1 cellular context compared by ENCODE assay signal in the genomic region with DNA sequence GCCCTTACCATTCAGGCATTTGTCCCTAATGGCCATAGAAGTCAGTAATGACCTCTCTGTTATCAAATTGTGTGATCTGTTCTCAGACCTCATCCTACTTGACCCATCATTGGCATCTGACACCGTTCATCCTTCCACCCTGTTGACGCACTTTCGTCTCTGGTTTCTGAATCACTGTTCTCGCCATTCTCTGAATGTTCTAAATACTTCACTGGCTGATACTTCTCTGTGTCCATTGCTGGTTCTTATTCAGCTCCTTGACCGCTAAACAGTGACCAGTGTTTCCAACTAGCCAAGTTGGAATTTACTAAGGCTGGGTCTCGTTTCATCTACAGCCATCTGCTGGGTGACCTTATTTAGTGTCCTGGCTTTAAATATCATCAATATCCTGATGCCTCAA.
TF ChIP-seq lines count a peak whose summit lies in the region.

No MANE protein-coding gene starts in this region.

TF ChIP-seq in K562, 482 proteins besides CTCF, POLR2A, EP300 and RAD21:
- TF ChIP-seq, protein P1, sequence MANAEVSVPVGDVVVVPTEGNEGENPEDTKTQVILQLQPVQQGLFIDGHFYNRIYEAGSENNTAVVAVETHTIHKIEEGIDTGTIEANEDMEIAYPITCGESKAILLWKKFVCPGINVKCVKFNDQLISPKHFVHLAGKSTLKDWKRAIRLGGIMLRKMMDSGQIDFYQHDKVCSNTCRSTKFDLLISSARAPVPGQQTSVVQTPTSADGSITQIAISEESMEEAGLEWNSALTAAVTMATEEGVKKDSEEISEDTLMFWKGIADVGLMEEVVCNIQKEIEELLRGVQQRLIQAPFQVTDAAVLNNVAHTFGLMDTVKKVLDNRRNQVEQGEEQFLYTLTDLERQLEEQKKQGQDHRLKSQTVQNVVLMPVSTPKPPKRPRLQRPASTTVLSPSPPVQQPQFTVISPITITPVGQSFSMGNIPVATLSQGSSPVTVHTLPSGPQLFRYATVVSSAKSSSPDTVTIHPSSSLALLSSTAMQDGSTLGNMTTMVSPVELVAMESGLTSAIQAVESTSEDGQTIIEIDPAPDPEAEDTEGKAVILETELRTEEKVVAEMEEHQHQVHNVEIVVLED (CRISPR knock-in tag; IDR thresholded peaks at IDR 0.05) = no peak
- TF ChIP-seq, protein P2, sequence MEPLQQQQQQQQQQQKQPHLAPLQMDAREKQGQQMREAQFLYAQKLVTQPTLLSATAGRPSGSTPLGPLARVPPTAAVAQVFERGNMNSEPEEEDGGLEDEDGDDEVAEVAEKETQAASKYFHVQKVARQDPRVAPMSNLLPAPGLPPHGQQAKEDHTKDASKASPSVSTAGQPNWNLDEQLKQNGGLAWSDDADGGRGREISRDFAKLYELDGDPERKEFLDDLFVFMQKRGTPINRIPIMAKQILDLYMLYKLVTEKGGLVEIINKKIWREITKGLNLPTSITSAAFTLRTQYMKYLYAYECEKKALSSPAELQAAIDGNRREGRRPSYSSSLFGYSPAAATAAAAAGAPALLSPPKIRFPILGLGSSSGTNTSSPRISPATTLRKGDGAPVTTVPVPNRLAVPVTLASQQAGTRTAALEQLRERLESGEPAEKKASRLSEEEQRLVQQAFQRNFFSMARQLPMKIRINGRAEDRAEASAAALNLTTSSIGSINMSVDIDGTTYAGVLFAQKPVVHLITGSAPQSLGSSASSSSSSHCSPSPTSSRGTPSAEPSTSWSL (CRISPR knock-in tag; IDR thresholded peaks at IDR 0.05; ENCODE audit: borderline replicate concordance) = no peak
- TF ChIP-seq, protein P3, sequence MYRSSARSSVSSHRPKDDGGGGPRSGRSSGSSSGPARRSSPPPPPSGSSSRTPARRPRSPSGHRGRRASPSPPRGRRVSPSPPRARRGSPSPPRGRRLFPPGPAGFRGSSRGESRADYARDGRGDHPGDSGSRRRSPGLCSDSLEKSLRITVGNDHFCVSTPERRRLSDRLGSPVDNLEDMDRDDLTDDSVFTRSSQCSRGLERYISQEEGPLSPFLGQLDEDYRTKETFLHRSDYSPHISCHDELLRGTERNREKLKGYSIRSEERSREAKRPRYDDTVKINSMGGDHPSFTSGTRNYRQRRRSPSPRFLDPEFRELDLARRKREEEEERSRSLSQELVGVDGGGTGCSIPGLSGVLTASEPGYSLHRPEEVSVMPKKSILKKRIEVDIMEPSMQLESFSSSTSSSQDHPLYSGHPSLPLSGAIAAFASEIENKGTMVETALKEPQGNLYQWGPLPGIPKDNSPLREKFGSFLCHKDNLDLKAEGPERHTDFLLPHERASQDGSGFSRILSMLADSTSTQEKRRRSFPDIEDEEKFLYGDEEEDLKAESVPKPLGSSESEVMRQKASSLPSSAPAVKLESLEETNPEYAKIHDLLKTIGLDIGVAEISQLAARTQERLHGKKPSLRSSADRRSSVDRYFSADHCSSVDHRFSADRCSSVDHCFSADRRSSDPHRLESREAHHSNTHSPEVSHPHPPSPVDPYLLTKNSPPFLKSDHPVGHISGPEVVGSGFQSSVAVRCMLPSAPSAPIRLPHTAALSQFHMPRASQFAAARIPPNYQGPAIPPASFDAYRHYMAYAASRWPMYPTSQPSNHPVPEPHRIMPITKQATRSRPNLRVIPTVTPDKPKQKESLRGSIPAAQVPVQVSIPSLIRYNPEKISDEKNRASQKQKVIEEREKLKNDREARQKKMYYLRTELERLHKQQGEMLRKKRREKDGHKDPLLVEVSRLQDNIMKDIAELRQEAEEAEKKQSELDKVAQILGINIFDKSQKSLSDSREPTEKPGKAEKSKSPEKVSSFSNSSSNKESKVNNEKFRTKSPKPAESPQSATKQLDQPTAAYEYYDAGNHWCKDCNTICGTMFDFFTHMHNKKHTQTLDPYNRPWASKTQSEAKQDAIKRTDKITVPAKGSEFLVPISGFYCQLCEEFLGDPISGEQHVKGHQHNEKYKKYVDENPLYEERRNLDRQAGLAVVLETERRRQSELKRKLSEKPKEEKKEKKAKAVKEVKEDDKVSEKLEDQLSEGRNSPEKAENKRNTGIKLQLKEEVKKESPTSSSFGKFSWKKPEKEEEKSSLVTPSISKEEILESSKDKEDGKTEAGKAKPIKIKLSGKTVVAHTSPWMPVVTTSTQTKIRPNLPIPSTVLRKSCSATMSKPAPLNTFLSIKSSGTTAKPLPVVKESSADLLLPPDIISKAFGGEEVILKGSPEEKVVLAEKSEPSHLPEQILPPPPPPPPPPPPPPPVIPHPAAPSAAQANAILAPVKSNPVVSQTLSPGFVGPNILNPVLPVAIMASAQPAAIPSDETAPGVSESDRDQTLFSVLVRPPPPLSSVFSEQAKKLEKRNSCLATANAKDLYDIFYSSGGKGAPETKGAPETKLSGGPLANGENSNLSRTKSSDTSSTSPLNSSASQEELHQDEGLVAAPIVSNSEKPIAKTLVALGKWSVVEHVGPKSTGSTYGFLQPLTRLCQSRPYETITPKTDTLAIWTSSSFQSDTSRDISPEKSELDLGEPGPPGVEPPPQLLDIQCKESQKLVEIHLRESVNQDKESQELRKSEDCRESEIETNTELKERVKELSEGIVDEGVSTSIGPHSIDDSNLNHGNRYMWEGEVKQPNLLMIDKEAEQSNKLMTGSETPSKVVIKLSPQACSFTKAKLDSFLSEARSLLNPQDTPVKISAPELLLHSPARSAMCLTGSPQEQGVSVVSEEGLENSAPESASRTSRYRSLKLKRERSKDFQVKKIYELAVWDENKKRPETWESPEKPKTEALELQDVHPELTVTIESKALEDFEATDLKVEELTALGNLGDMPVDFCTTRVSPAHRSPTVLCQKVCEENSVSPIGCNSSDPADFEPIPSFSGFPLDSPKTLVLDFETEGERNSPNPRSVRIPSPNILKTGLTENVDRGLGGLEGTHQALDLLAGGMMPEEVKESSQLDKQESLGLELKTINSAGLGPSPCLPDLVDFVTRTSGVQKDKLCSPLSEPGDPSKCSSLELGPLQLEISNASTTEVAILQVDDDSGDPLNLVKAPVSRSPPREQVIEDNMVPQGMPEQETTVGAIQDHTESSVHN (IDR thresholded peaks at IDR 0.05; ENCODE audit: borderline replicate concordance in 1 of 2, low read depth in 1 of 2) = no peak
- TF ChIP-seq, protein P4, sequence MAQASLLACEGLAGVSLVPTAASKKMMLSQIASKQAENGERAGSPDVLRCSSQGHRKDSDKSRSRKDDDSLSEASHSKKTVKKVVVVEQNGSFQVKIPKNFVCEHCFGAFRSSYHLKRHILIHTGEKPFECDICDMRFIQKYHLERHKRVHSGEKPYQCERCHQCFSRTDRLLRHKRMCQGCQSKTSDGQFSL (CRISPR knock-in tag; IDR thresholded peaks at IDR 0.05) = no peak
- TF ChIP-seq, protein P4 (tag; IDR thresholded peaks at IDR 0.05) = no peak
- TF ChIP-seq CC2D1A (IDR thresholded peaks at IDR 0.05) (no peak), ETV6 (IDR thresholded peaks at IDR 0.05; ENCODE audit: borderline replicate concordance in 1 of 2, low read depth in 2 of 2, low read length in 1 of 2) (no peak), ETV6 (CRISPR knock-in tag; IDR thresholded peaks at IDR 0.05; ENCODE audit: borderline replicate concordance) (no peak), NUFIP1 (IDR thresholded peaks at IDR 0.05; ENCODE audit: partially characterized antibody) (no peak), CBFA2T3 (IDR thresholded peaks at IDR 0.05) (no peak), SUPT5H (IDR thresholded peaks at IDR 0.05) (no peak)
